ENCODE assay signal across 3 cellular contexts in the genomic region with DNA sequence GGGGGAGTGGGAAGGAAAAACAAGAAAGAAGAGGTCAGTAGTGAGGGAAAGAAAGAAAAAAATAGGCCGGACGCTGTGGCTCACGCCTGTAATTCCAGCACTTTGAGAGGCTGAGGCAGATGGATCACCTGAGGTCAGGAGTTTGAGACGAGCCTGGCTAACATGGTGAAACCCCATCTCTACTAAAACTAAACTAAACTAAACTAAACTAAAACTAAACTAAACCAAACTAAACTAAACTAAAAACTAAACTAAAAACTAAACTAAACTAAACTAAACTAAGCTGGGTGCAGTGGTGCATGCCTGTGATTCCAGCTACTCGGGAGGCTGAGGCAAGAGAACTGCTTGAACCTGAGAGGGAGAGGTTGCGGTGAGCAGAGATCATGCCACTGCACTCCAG. TPM values are rescaled to one million over a fixed set of nuclear protein-coding genes. Genes with fewer than 3 reads are reported as not detected.
"Had no signal": no experiment of that assay in that cellular context is flagged by ENCODE, and none has a peak within 500 bp of the region (broad histone marks: within the 10 kb centered on the region; RNA-seq: fewer than 3 reads in every experiment).

No MANE protein-coding gene starts in this region.

RNA-seq across cellular contexts. Expression of gene PIK3AP1, which starts 22.0 kb away (rescaled TPM):
- total RNA-seq: fibroblast of villous mesenchyme had no signal
- polyA plus RNA-seq: mammary epithelial cell, smooth muscle cell had no signal
